Comparison of ENCODE assay signal across 8 cellular contexts in genomic region chr7:94509264-94509878, GRCh38. TPM values are rescaled to one million over a fixed set of nuclear protein-coding genes. Genes with fewer than 3 reads are reported as not detected.
DNase-seq lines count a peak whose midpoint lies in the region; ATAC-seq and TF ChIP-seq lines count a peak whose summit lies in the region.

TSS of gene CASD1 (plus strand) at chr7:94509809. CDS start at chr7:94510085, 276 bp downstream.

- H3K9ac ChIP-seq in PC-3 (ENCODE audit: low read length) (peak within 1 kb of the TSS; percentile 95), neural progenitor cell (peak within 1 kb of the TSS; percentile 83), subcutaneous abdominal adipose tissue (ENCODE audit: low read length in 5 of 5) (peak within 1 kb of the TSS in 4 of 5 donors; percentile 83 to 89 (median 88))

- TF ChIP-seq CTCF in PC-3 (conservative IDR thresholded peaks at IDR 0.05; ENCODE audit: low read depth, low read length), result no peak
- TF ChIP-seq CTCF in fibroblast of the aortic adventitia (IDR thresholded peaks at IDR 0.05; ENCODE audit: insufficient read depth, low read length), result no peak
- TF ChIP-seq CTCF in neural progenitor cell (IDR thresholded peaks at IDR 0.05), result no peak

- H3K36me3 Mint-ChIP-seq in activated T-helper 1 cell treated with anti-CD3 and anti-CD28 coated beads, Interleukin-12 subunit alpha, Interleukin-12 subunit beta, Interleukin-2, Interleukin-4 antibody, amounts not matched to agents 30 ng/mL and 10 ng/mL and 1 ng/mL, durations not matched to agents 14 hours and 24 hours and 36 hours (ENCODE audit: low read depth), result peaks cover 14% of the 10 kb centered on the region
- peaks cover 1% of the 10 kb centered on the region for H3K36me3 Mint-ChIP-seq in neural progenitor cell

- H2AFZ ChIP-seq in PC-3 (ENCODE audit: low read length) (peak within 1 kb of the TSS; percentile 86), neural progenitor cell (replicated peaks) (peak within 1 kb of the TSS; percentile 86)

- peak within 1 kb of the TSS; percentile 88 for H3K4me3 ChIP-seq in PC-3 (ENCODE audit: low read length)
- peak within 1 kb of the TSS; percentile 76 for H3K4me3 ChIP-seq in fibroblast of the aortic adventitia (ENCODE audit: low read depth, low read length)
- H3K4me3 ChIP-seq in neural progenitor cell, result peak within 1 kb of the TSS; percentile 90
- peak within 1 kb of the TSS; percentile 85 to 98 (median 93) for H3K4me3 ChIP-seq in subcutaneous abdominal adipose tissue (ENCODE audit: low read depth in 1 of 5, low read length in 5 of 5)

- H3K79me2 ChIP-seq in PC-3 (ENCODE audit: low read length), result peaks cover 41% of the 10 kb centered on the region
- H3K79me2 ChIP-seq in neural progenitor cell (ENCODE audit: low read depth), result peaks cover 45% of the 10 kb centered on the region

- H4K20me1 ChIP-seq in PC-3 (ENCODE audit: low read length) (no peaks in the 10 kb centered on the region; the same call in 1 of the 2 replicates), neural progenitor cell (ENCODE audit: low read depth) (peaks cover 39% of the 10 kb centered on the region)

- no peaks in the 10 kb centered on the region for H3F3A ChIP-seq in PC-3 (ENCODE audit: low read length, unreplicated experiment)
- H3F3A ChIP-seq in neural progenitor cell (ENCODE audit: low read depth), result peaks cover 10% of the 10 kb centered on the region

- H3K27me3 Mint-ChIP-seq in activated T-helper 1 cell treated with anti-CD3 and anti-CD28 coated beads, Interleukin-12 subunit alpha, Interleukin-12 subunit beta, Interleukin-2, Interleukin-4 antibody, amounts not matched to agents 30 ng/mL and 10 ng/mL and 1 ng/mL, durations not matched to agents 14 hours and 24 hours and 36 hours (ENCODE audit: insufficient read depth), result no peaks in the 10 kb centered on the region
- no peaks in the 10 kb centered on the region for H3K27me3 Mint-ChIP-seq in neural progenitor cell (ENCODE audit: insufficient read depth, low read depth)

- no peaks in the 10 kb centered on the region for H3K9me3 ChIP-seq in PC-3 (ENCODE audit: low read length)
- no peaks in the 10 kb centered on the region for H3K9me3 ChIP-seq in neural progenitor cell (ENCODE audit: low read depth)
- H3K9me3 ChIP-seq in subcutaneous abdominal adipose tissue (ENCODE audit: control insufficient read depth in 5 of 5, low read length in 5 of 5), result no peaks in the 10 kb centered on the region

- H3K4me2 ChIP-seq in PC-3 (ENCODE audit: low read length) (peak within 1 kb of the TSS; percentile 89), neural progenitor cell (peak within 1 kb of the TSS; percentile 99)

- peaks cover 29% of the 10 kb centered on the region for H3K4me1 Mint-ChIP-seq in activated T-helper 1 cell treated with anti-CD3 and anti-CD28 coated beads, Interleukin-12 subunit alpha, Interleukin-12 subunit beta, Interleukin-2, Interleukin-4 antibody, amounts not matched to agents 30 ng/mL and 10 ng/mL and 1 ng/mL, durations not matched to agents 14 hours and 24 hours and 36 hours (ENCODE audit: low read depth)
- peaks cover 36% of the 10 kb centered on the region for H3K4me1 Mint-ChIP-seq in neural progenitor cell

- H3K27ac ChIP-seq in PC-3 (ENCODE audit: low read length), result peak within 1 kb of the TSS; percentile 80
- peak within 1 kb of the TSS; percentile 88 for H3K27ac ChIP-seq in neural progenitor cell
- peak within 1 kb of the TSS; percentile 79 for H3K27ac ChIP-seq in subcutaneous abdominal adipose tissue (ENCODE audit: low read depth, low read length)

- peak; percentile 3 to 87 (median 72) for DNase-seq in C1 segment of cervical spinal cord (lab: John Stamatoyannopoulos, UW)
- DNase-seq in PC-3, result peak; percentile 30
- DNase-seq in activated T-helper 1 cell treated with anti-CD3 and anti-CD28 coated beads, Interleukin-12 subunit alpha, Interleukin-12 subunit beta, Interleukin-2, Interleukin-4 antibody, amounts not matched to agents 30 ng/mL and 10 ng/mL and 1 ng/mL, durations not matched to agents 14 hours and 24 hours and 36 hours (ENCODE audit: low spot score), result peak; percentile 46
- peak; percentile 16 for DNase-seq in fibroblast of the aortic adventitia (ENCODE audit: low read depth)
- no peak for DNase-seq in neural progenitor cell (ENCODE audit: low spot score)

- H3K36me3 ChIP-seq in PC-3 (ENCODE audit: low read depth, low read length), result no peaks in the 10 kb centered on the region
- no peaks in the 10 kb centered on the region for H3K36me3 ChIP-seq in neural progenitor cell
- no peaks in the 10 kb centered on the region for H3K36me3 ChIP-seq in subcutaneous abdominal adipose tissue (ENCODE audit: control insufficient read depth in 5 of 5, insufficient read depth in 5 of 5, low read length in 5 of 5)

- POLR2A ChIA-PET in PC-3 (lab: Charles Lee; ENCODE audit: unreplicated experiment), result no interaction called here

- H3K4me1 ChIP-seq in PC-3 (ENCODE audit: insufficient read depth, low read length) (peaks cover 32% of the 10 kb centered on the region), neural progenitor cell (peaks cover 38% of the 10 kb centered on the region), subcutaneous abdominal adipose tissue (ENCODE audit: control insufficient read depth in 5 of 5, insufficient read depth in 5 of 5, low read length in 5 of 5) (peaks cover 0 to 25% (median 17%) of the 10 kb centered on the region in 5 donors)

- H3K9me2 ChIP-seq in PC-3 (replicated peaks; ENCODE audit: low read length), result no peaks in the 10 kb centered on the region

- peak; percentile 38 for ATAC-seq in HG03378 (IDR thresholded peaks at IDR 0.05; ENCODE audit: unreplicated experiment)
- peak; percentile 46 for ATAC-seq in PC-3

- CTCF ChIA-PET in PC-3 (lab: Charles Lee), result no interaction called here

- intact Hi-C loops in PC-3 (cut with micrococcal nuclease), result loop anchor here (2.0 kb wide), 1 partner anchor 43 kb away; no protein-coding TSS in a partner anchor
- intact Hi-C loops in activated T-helper 1 cell treated with anti-CD3 and anti-CD28 coated beads, Interleukin-12 subunit alpha, Interleukin-12 subunit beta, Interleukin-2, Interleukin-4 antibody, amounts not matched to agents 30 ng/mL and 10 ng/mL and 1 ng/mL, durations not matched to agents 14 hours and 24 hours and 36 hours (cut with micrococcal nuclease), result loop anchor here (1.0 kb wide), 1 partner anchor 145 kb away; no protein-coding TSS in a partner anchor

- no peaks in the 10 kb centered on the region for H3K9me3 Mint-ChIP-seq in activated T-helper 1 cell treated with anti-CD3 and anti-CD28 coated beads, Interleukin-12 subunit alpha, Interleukin-12 subunit beta, Interleukin-2, Interleukin-4 antibody, amounts not matched to agents 30 ng/mL and 10 ng/mL and 1 ng/mL, durations not matched to agents 14 hours and 24 hours and 36 hours
- no peaks in the 10 kb centered on the region for H3K9me3 Mint-ChIP-seq in neural progenitor cell

- peak within 1 kb of the TSS; percentile 88 for H3K27ac Mint-ChIP-seq in activated T-helper 1 cell treated with anti-CD3 and anti-CD28 coated beads, Interleukin-12 subunit alpha, Interleukin-12 subunit beta, Interleukin-2, Interleukin-4 antibody, amounts not matched to agents 30 ng/mL and 10 ng/mL and 1 ng/mL, durations not matched to agents 14 hours and 24 hours and 36 hours
- peak within 1 kb of the TSS; percentile 97 for H3K27ac Mint-ChIP-seq in neural progenitor cell

- H3K27me3 ChIP-seq in PC-3 (ENCODE audit: low read length), result no peaks in the 10 kb centered on the region
- no peaks in the 10 kb centered on the region for H3K27me3 ChIP-seq in neural progenitor cell
- H3K27me3 ChIP-seq in subcutaneous abdominal adipose tissue (ENCODE audit: control insufficient read depth in 5 of 5, insufficient read depth in 4 of 5, low read length in 5 of 5), result no peaks in the 10 kb centered on the region

- peak within 1 kb of the TSS; percentile 86 for H3K4me3 Mint-ChIP-seq in activated T-helper 1 cell treated with anti-CD3 and anti-CD28 coated beads, Interleukin-12 subunit alpha, Interleukin-12 subunit beta, Interleukin-2, Interleukin-4 antibody, amounts not matched to agents 30 ng/mL and 10 ng/mL and 1 ng/mL, durations not matched to agents 14 hours and 24 hours and 36 hours
- H3K4me3 Mint-ChIP-seq in neural progenitor cell, result peak within 1 kb of the TSS; percentile 91

- TSS peak; percentile 80 for BruUV-seq in PC-3 (replicated peaks; lab: Mats Ljungman, UMichigan)

- TF ChIP-seq POLR2A in GM19193 (IDR thresholded peaks at IDR 0.05; ENCODE audit: extremely low read depth, insufficient read depth, insufficient read length), result peak; percentile 65

RNA-seq across cellular contexts. Expression of gene CASD1, which starts in this region (rescaled TPM):
- total RNA-seq in PC-3 (2014; rRNA removed), result 9.3 and 9.6 TPM in 2 replicates
- total RNA-seq in activated T-helper 1 cell treated with anti-CD3 and anti-CD28 coated beads, Interleukin-12 subunit alpha, Interleukin-12 subunit beta, Interleukin-2, Interleukin-4 antibody, amounts not matched to agents 30 ng/mL and 10 ng/mL and 1 ng/mL, durations not matched to agents 14 hours and 24 hours and 36 hours, result 14.9 and 15.2 TPM in 2 replicates
- total RNA-seq in fibroblast of the aortic adventitia (ENCODE audit: low replicate concordance), result 4.9 and 18.7 TPM in 2 replicates
- 55.4 and 93.5 TPM in 2 replicates for total RNA-seq in neural progenitor cell (ENCODE audit: low replicate concordance)
